20 cellular contexts compared by ENCODE assay signal in genomic region chr14:90987140-90987539, GRCh38.
A peak's percentile ranks its signal among the peaks of the same experiment; 100 is the strongest.
DNase-seq lines count a peak whose midpoint lies in the region; ATAC-seq, FAIRE-seq and TF ChIP-seq lines count a peak whose summit lies in the region.
"Had no signal": no experiment of that assay in that cellular context is flagged by ENCODE, and none has a peak within 500 bp of the region (broad histone marks: within the 10 kb centered on the region; RNA-seq: fewer than 3 reads in every experiment).

No MANE protein-coding gene starts in this region.

- no peak for FAIRE-seq in bronchial epithelial cell (lab: Jason Lieb, UNC)
- FAIRE-seq: HepG2, K562 had no signal

- no peaks in the 10 kb centered on the region for H3K27me3 Mint-ChIP-seq in activated naive CD8-positive, alpha-beta T cell
- H3K27me3 Mint-ChIP-seq in activated naive CD8-positive, alpha-beta T cell treated with anti-CD3 and anti-CD28 coated beads, Interleukin-2, amount 50 U/mL, for 24 hours: no peaks in the 10 kb centered on the region
- H3K27me3 Mint-ChIP-seq: CD4-positive, alpha-beta T cell had no signal

- H3K4me2 ChIP-seq in smooth muscle cell: no peak overlapping the region
- H3K4me2 ChIP-seq: BLaER1 had no signal

- WGBS in smooth muscle cell (ENCODE audit: low lambda C conversion rate): 83% methylated on average over 1 of the region's 1 CpG

- no peak overlapping the region for H3K4me3 Mint-ChIP-seq in activated naive CD8-positive, alpha-beta T cell
- no peak overlapping the region for H3K4me3 Mint-ChIP-seq in activated naive CD8-positive, alpha-beta T cell treated with anti-CD3 and anti-CD28 coated beads, Interleukin-2, amount 50 U/mL, for 24 hours
- H3K4me3 Mint-ChIP-seq: CD4-positive, alpha-beta T cell had no signal

- H3K9me3 ChIP-seq in smooth muscle cell (replicated peaks; ENCODE audit: low read depth): no peaks in the 10 kb centered on the region
- H3K9me3 ChIP-seq: BLaER1 had no signal

- H3K4me1 Mint-ChIP-seq in activated naive CD8-positive, alpha-beta T cell (ENCODE audit: low read depth): peaks cover 43% of the 10 kb centered on the region
- peaks cover 48% of the 10 kb centered on the region for H3K4me1 Mint-ChIP-seq in activated naive CD8-positive, alpha-beta T cell treated with anti-CD3 and anti-CD28 coated beads, Interleukin-2, amount 50 U/mL, for 24 hours

- no peaks in the 10 kb centered on the region for H3K9me3 Mint-ChIP-seq in activated naive CD8-positive, alpha-beta T cell (ENCODE audit: low read depth)
- no peaks in the 10 kb centered on the region for H3K9me3 Mint-ChIP-seq in activated naive CD8-positive, alpha-beta T cell treated with anti-CD3 and anti-CD28 coated beads, Interleukin-2, amount 50 U/mL, for 24 hours
- H3K9me3 Mint-ChIP-seq: CD4-positive, alpha-beta T cell had no signal

- no peak overlapping the region for H3K9ac ChIP-seq in smooth muscle cell (ENCODE audit: low read depth)
- H3K9ac ChIP-seq: BLaER1 had no signal

- no peak for DNase-seq in activated naive CD8-positive, alpha-beta T cell treated with anti-CD3 and anti-CD28 coated beads, Interleukin-2, amount 50 U/mL, for 24 hours
- DNase-seq in LHCN-M2 (ENCODE audit: low read depth) (peak; percentile 4), bronchial epithelial cell (ENCODE audit: low read depth) (peak; percentile 59), smooth muscle cell (lab: John Stamatoyannopoulos, UW; ENCODE audit: unreplicated experiment) (no peak), epidermal melanocyte (ENCODE audit: insufficient read length, low spot score) (no peak)
- DNase-seq: CD4-positive, alpha-beta T cell; COR-L47; DMS79; NCI-H1092; NCI-H1436; NCI-H187 treated with DMSO at 0.1 percent for 48 hours; NCI-H2107; RPMI8226; SHP77 had no signal

- no peaks in the 10 kb centered on the region for H3K4me1 ChIP-seq in smooth muscle cell (ENCODE audit: low read depth)
- H3K4me1 ChIP-seq: BLaER1 had no signal

- H2AFZ ChIP-seq in smooth muscle cell (ENCODE audit: low read depth): no peak overlapping the region

- peaks cover 12% of the 10 kb centered on the region for H3K36me3 Mint-ChIP-seq in activated naive CD8-positive, alpha-beta T cell
- H3K36me3 Mint-ChIP-seq in activated naive CD8-positive, alpha-beta T cell treated with anti-CD3 and anti-CD28 coated beads, Interleukin-2, amount 50 U/mL, for 24 hours (ENCODE audit: low read depth): peaks cover 13% of the 10 kb centered on the region

- peak overlapping the region; percentile 65 for H3K27ac ChIP-seq in smooth muscle cell (ENCODE audit: low read depth)
- H3K27ac ChIP-seq: BLaER1, HL-60 had no signal

- no peaks in the 10 kb centered on the region for H3K79me2 ChIP-seq in smooth muscle cell (ENCODE audit: low read depth)

- no peaks in the 10 kb centered on the region for H4K20me1 ChIP-seq in smooth muscle cell (ENCODE audit: low read depth)
- H4K20me1 ChIP-seq: BLaER1 had no signal

- no peaks in the 10 kb centered on the region for H3F3A ChIP-seq in smooth muscle cell (ENCODE audit: low read depth)

- H3K27me3 ChIP-seq in bronchial epithelial cell (ENCODE audit: control insufficient read depth, insufficient read depth, low read length) (no peaks in the 10 kb centered on the region), smooth muscle cell (ENCODE audit: low read depth) (no peaks in the 10 kb centered on the region)
- H3K27me3 ChIP-seq: BLaER1 had no signal

- no peak for ATAC-seq in activated naive CD8-positive, alpha-beta T cell treated with anti-CD3 and anti-CD28 coated beads, Interleukin-2, amount 50 U/mL, for 24 hours
- ATAC-seq in HG03095 (IDR thresholded peaks at IDR 0.05; ENCODE audit: unreplicated experiment): no peak
- ATAC-seq: HepG2, K562 had no signal

- H3K36me3 ChIP-seq in bronchial epithelial cell (ENCODE audit: control insufficient read depth, insufficient read depth, low read length) (no peaks in the 10 kb centered on the region), smooth muscle cell (ENCODE audit: low read depth) (no peaks in the 10 kb centered on the region)
- H3K36me3 ChIP-seq: BLaER1 had no signal

- TF ChIP-seq CTCF in bronchial epithelial cell (IDR thresholded peaks at IDR 0.05; ENCODE audit: insufficient read depth, low read length, severe bottlenecking) (no peak), smooth muscle cell (IDR thresholded peaks at IDR 0.05; ENCODE audit: borderline replicate concordance, insufficient read depth, poor library complexity, severe bottlenecking) (no peak)

- H3K4me3 ChIP-seq in bronchial epithelial cell (ENCODE audit: low read depth, low read length) (no peak overlapping the region), smooth muscle cell (no peak overlapping the region)
- H3K4me3 ChIP-seq: BLaER1, K562 had no signal

- peak overlapping the region; percentile 78 for H3K27ac Mint-ChIP-seq in activated naive CD8-positive, alpha-beta T cell
- no peak overlapping the region for H3K27ac Mint-ChIP-seq in activated naive CD8-positive, alpha-beta T cell treated with anti-CD3 and anti-CD28 coated beads, Interleukin-2, amount 50 U/mL, for 24 hours
- H3K27ac Mint-ChIP-seq: CD4-positive, alpha-beta T cell had no signal

Comparison
In these comparisons a context has a peak if more than half of its experiments do, and no peak if none do; other contexts are left out.
1. DNase-seq: peak in LHCN-M2 (single experiment) and bronchial epithelial cell (single experiment); none in activated naive CD8-positive, alpha-beta T cell treated with anti-CD3 and anti-CD28 coated beads, Interleukin-2, amount 50 U/mL, for 24 hours (single experiment), smooth muscle cell (single experiment) and epidermal melanocyte (single experiment).